Comparison of ENCODE assay signal across 26 cellular contexts in the genomic region with DNA sequence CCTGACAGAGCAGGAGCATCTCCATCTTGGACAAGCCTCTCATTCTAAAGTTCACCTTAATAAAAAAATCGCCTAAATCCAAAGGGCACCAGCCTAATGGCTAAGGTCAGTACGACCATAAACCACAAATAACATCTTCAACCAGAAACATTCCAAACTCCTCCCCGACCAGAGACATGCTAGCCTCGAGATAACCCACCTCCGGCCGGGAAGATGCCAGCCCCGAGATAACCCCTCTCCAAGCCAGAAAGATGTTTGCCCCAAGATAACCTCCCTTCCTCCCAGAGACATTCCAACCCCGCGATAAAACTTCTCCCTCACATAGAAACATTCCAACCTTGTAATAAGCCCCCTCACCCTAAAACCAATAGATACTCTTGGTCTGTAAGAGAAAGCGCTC.
"Had no signal": no experiment of that assay in that cellular context is flagged by ENCODE, and none has a peak within 500 bp of the region (broad histone marks: within the 10 kb centered on the region; RNA-seq: fewer than 3 reads in every experiment).

No MANE protein-coding gene starts in this region.

- FAIRE-seq: pancreas had no signal

- H3K27me3 Mint-ChIP-seq: activated naive CD4-positive, alpha-beta T cell treated with anti-CD3 and anti-CD28 coated beads, Interleukin-2, amount 10 ng/mL, durations not matched to agents 7 days and 5 days; T-helper 17 cell had no signal

- H3K4me1 Mint-ChIP-seq: activated naive CD4-positive, alpha-beta T cell treated with anti-CD3 and anti-CD28 coated beads, Interleukin-2, amount 10 ng/mL, durations not matched to agents 7 days and 5 days; brain; naive B cell; T-helper 17 cell had no signal

- DNase-seq: activated CD4-positive, alpha-beta memory T cell treated with anti-CD3 and anti-CD28 coated beads for 36 hours; activated CD4-positive, alpha-beta T cell treated with anti-CD3 and anti-CD28 coated beads for 48 hours; activated CD8-positive, alpha-beta memory T cell treated with anti-CD3 and anti-CD28 coated beads, Interleukin-2, amount 50 U/mL, for 48 hours; activated gamma-delta T cell; activated naive CD4-positive, alpha-beta T cell treated with anti-CD3 and anti-CD28 coated beads, Interleukin-2, amount 10 ng/mL, durations not matched to agents 7 days and 5 days; activated naive CD8-positive, alpha-beta T cell treated with anti-CD3 and anti-CD28 coated beads, Interleukin-2, amount 10 ng/mL, durations not matched to agents 7 days and 5 days; activated T-cell treated with anti-CD3 and anti-CD28 coated beads, Interleukin-2, amount 50 U/mL, for 24 hours; caudate nucleus; esophagus squamous epithelium; foreskin melanocyte; heart right ventricle; left lung; naive B cell; pancreas; psoas muscle; stimulated activated naive CD4-positive, alpha-beta T cell; T-helper 17 cell; T1000; tibial artery; WERI-Rb-1 had no signal

- H3K27me3 ChIP-seq: ascending aorta, pancreas, suprapubic skin, tibial artery had no signal

- H3K27ac ChIP-seq: ascending aorta, epithelial cell of prostate, esophagus squamous epithelium, heart right ventricle, left lung, pancreas, psoas muscle, suprapubic skin, tibial artery, WERI-Rb-1 had no signal

- H3K4me3 Mint-ChIP-seq: activated CD4-positive, alpha-beta memory T cell treated with anti-CD3 and anti-CD28 coated beads for 36 hours; activated naive CD4-positive, alpha-beta T cell treated with anti-CD3 and anti-CD28 coated beads, Interleukin-2, amount 10 ng/mL, durations not matched to agents 7 days and 5 days; activated naive CD8-positive, alpha-beta T cell treated with anti-CD3 and anti-CD28 coated beads, Interleukin-2, amount 10 ng/mL, durations not matched to agents 7 days and 5 days; activated T-cell treated with anti-CD3 and anti-CD28 coated beads, Interleukin-2, amount 50 U/mL, for 24 hours; brain; naive B cell; T-helper 17 cell had no signal

- ATAC-seq: activated CD4-positive, CD25-positive, alpha-beta regulatory T cell treated with anti-CD3 and anti-CD28 coated beads, Interleukin-2, amount 50 U/mL, for 24 hours; heart right ventricle; left lung; pancreas; psoas muscle; T-helper 17 cell had no signal

- H3K9me3 Mint-ChIP-seq: activated CD4-positive, alpha-beta memory T cell treated with anti-CD3 and anti-CD28 coated beads for 36 hours; activated naive CD4-positive, alpha-beta T cell treated with anti-CD3 and anti-CD28 coated beads, Interleukin-2, amount 10 ng/mL, durations not matched to agents 7 days and 5 days; activated naive CD8-positive, alpha-beta T cell treated with anti-CD3 and anti-CD28 coated beads, Interleukin-2, amount 10 ng/mL, durations not matched to agents 7 days and 5 days; activated T-cell treated with anti-CD3 and anti-CD28 coated beads, Interleukin-2, amount 50 U/mL, for 24 hours had no signal

- H3K4me1 ChIP-seq: ascending aorta, esophagus squamous epithelium, heart right ventricle, left lung, pancreas, psoas muscle, suprapubic skin, tibial artery had no signal

- H3K27ac Mint-ChIP-seq: activated CD4-positive, alpha-beta memory T cell treated with anti-CD3 and anti-CD28 coated beads for 36 hours; activated naive CD4-positive, alpha-beta T cell treated with anti-CD3 and anti-CD28 coated beads, Interleukin-2, amount 10 ng/mL, durations not matched to agents 7 days and 5 days; activated naive CD8-positive, alpha-beta T cell treated with anti-CD3 and anti-CD28 coated beads, Interleukin-2, amount 10 ng/mL, durations not matched to agents 7 days and 5 days; activated T-cell treated with anti-CD3 and anti-CD28 coated beads, Interleukin-2, amount 50 U/mL, for 24 hours; brain; naive B cell; T-helper 17 cell had no signal

- H3K36me3 ChIP-seq: ascending aorta, esophagus squamous epithelium, heart right ventricle, left lung, pancreas, suprapubic skin, tibial artery, WERI-Rb-1 had no signal

- H3K9me3 ChIP-seq: ascending aorta, esophagus squamous epithelium, heart right ventricle, left lung, pancreas, psoas muscle, suprapubic skin, tibial artery had no signal

- H3K4me3 ChIP-seq: ascending aorta, esophagus squamous epithelium, heart right ventricle, left lung, lung, pancreas, psoas muscle, suprapubic skin, tibial artery had no signal

- H3K36me3 Mint-ChIP-seq: activated CD4-positive, alpha-beta memory T cell treated with anti-CD3 and anti-CD28 coated beads for 36 hours; activated naive CD4-positive, alpha-beta T cell treated with anti-CD3 and anti-CD28 coated beads, Interleukin-2, amount 10 ng/mL, durations not matched to agents 7 days and 5 days; activated naive CD8-positive, alpha-beta T cell treated with anti-CD3 and anti-CD28 coated beads, Interleukin-2, amount 10 ng/mL, durations not matched to agents 7 days and 5 days; brain; naive B cell had no signal
